23 cellular contexts compared by ENCODE assay signal in genomic region chr12:110754101-110754793, GRCh38. TPM values are rescaled to one million over a fixed set of nuclear protein-coding genes. Genes with fewer than 3 reads are reported as not detected.
A peak's percentile ranks its signal among the peaks of the same experiment; 100 is the strongest.
DNase-seq lines count a peak whose midpoint lies in the region; ATAC-seq and TF ChIP-seq lines count a peak whose summit lies in the region.
"Had no signal": no experiment of that assay in that cellular context is flagged by ENCODE, and none has a peak within 500 bp of the region (broad histone marks: within the 10 kb centered on the region; RNA-seq: fewer than 3 reads in every experiment).

No MANE protein-coding gene starts in this region.

- intact Hi-C loops in heart right ventricle (cut with DNase I), result no loop called here
- intact Hi-C loops in gastrocnemius medialis (cut with DNase I; ENCODE audit: low total_unique reads), result no loop called here

- no peak overlapping the region for H3K27ac Mint-ChIP-seq in chondrocyte (ENCODE audit: unreplicated experiment)
- H3K27ac Mint-ChIP-seq in activated naive CD4-positive, alpha-beta T cell treated with anti-CD3 and anti-CD28 coated beads, Interleukin-2, amount 10 ng/mL, durations not matched to agents 7 days and 5 days, result no peak overlapping the region
- H3K27ac Mint-ChIP-seq: activated CD8-positive, alpha-beta T cell treated with anti-CD3 and anti-CD28 coated beads for 36 hours; activated naive CD8-positive, alpha-beta T cell treated with anti-CD3 and anti-CD28 coated beads for 36 hours; CD4-positive, alpha-beta T cell; H9; stimulated activated naive CD8-positive, alpha-beta T cell treated with anti-CD3 and anti-CD28 coated beads, Interleukin-15, Interleukin-2, amounts not matched to agents 100 ng/mL and 50 ng/mL, for 24 hours had no signal

- no peaks in the 10 kb centered on the region for H3K9me3 ChIP-seq in MG63
- H3K9me3 ChIP-seq in heart right ventricle, result no peaks in the 10 kb centered on the region
- no peaks in the 10 kb centered on the region for H3K9me3 ChIP-seq in gastrocnemius medialis
- H3K9me3 ChIP-seq in BE2C, result no peaks in the 10 kb centered on the region; the same call in 1 of the 2 replicates
- H3K9me3 ChIP-seq: thyroid gland had no signal

- CTCF ChIA-PET in activated naive CD4-positive, alpha-beta T cell treated with anti-CD3 and anti-CD28 coated beads, Interleukin-2, amount 10 ng/mL, durations not matched to agents 7 days and 5 days (lab: Charles Lee), result interaction anchor here (1.6 kb wide), 1 partner anchor 15 kb away, joined by 5 read pairs; no protein-coding TSS in a partner anchor

- TF ChIP-seq POLR2A in gastrocnemius medialis (IDR thresholded peaks at IDR 0.05), result no peak

- no peaks in the 10 kb centered on the region for H3K27me3 Mint-ChIP-seq in chondrocyte (ENCODE audit: low read depth)
- H3K27me3 Mint-ChIP-seq in activated naive CD4-positive, alpha-beta T cell treated with anti-CD3 and anti-CD28 coated beads, Interleukin-2, amount 10 ng/mL, durations not matched to agents 7 days and 5 days, result peaks cover 5% of the 10 kb centered on the region
- H3K27me3 Mint-ChIP-seq: activated CD8-positive, alpha-beta T cell treated with anti-CD3 and anti-CD28 coated beads for 36 hours; activated naive CD8-positive, alpha-beta T cell treated with anti-CD3 and anti-CD28 coated beads for 36 hours; CD4-positive, alpha-beta T cell; stimulated activated naive CD8-positive, alpha-beta T cell treated with anti-CD3 and anti-CD28 coated beads, Interleukin-15, Interleukin-2, amounts not matched to agents 100 ng/mL and 50 ng/mL, for 24 hours had no signal

- H3K36me3 Mint-ChIP-seq in chondrocyte (ENCODE audit: low read depth), result no peaks in the 10 kb centered on the region
- H3K36me3 Mint-ChIP-seq in activated naive CD4-positive, alpha-beta T cell treated with anti-CD3 and anti-CD28 coated beads, Interleukin-2, amount 10 ng/mL, durations not matched to agents 7 days and 5 days, result no peaks in the 10 kb centered on the region
- H3K36me3 Mint-ChIP-seq: activated naive CD8-positive, alpha-beta T cell treated with anti-CD3 and anti-CD28 coated beads for 36 hours had no signal

- peak; percentile 25 for DNase-seq in MG63
- DNase-seq in chondrocyte (ENCODE audit: low spot score), result peak; percentile 6
- DNase-seq in heart right ventricle, result peak in 1 of 2 donors; percentile 75
- peak; percentile 31 to 46 for DNase-seq in gastrocnemius medialis
- DNase-seq in KG1 (lab: John Stamatoyannopoulos, UW), result no peak
- no peak for DNase-seq in activated naive CD4-positive, alpha-beta T cell treated with anti-CD3 and anti-CD28 coated beads, Interleukin-2, amount 10 ng/mL, durations not matched to agents 7 days and 5 days
- DNase-seq in BE2C, result no peak
- DNase-seq: activated CD8-positive, alpha-beta T cell treated with anti-CD3 and anti-CD28 coated beads for 36 hours; activated naive CD8-positive, alpha-beta T cell treated with anti-CD3 and anti-CD28 coated beads for 36 hours; CD4-positive, alpha-beta T cell; central memory CD4-positive, alpha-beta T cell; EL; H9; mesenchymal stem cell; NCI-H1417; NCI-H2081 treated with DMSO at 0.1 percent for 48 hours; NCI-H226; NCI-H82; OCI-M1; thyroid gland had no signal

- H3K4me1 ChIP-seq in heart right ventricle (peaks cover 0 to 19% (median 7%) of the 10 kb centered on the region in 9 donors), gastrocnemius medialis (peaks cover 0 to 4% of the 10 kb centered on the region in 2 donors), BE2C (no peaks in the 10 kb centered on the region)
- H3K4me1 ChIP-seq: thyroid gland had no signal

- H3K4me3 ChIP-seq in MG63 (no peak overlapping the region), heart right ventricle (no peak overlapping the region), gastrocnemius medialis (no peak overlapping the region), BE2C (ENCODE audit: low read depth, low read length) (no peak overlapping the region)
- H3K4me3 ChIP-seq: hepatocyte, thyroid gland had no signal

- H3K36me3 ChIP-seq in MG63 (no peaks in the 10 kb centered on the region), heart right ventricle (no peaks in the 10 kb centered on the region), gastrocnemius medialis (no peaks in the 10 kb centered on the region), BE2C (no peaks in the 10 kb centered on the region)
- H3K36me3 ChIP-seq: thyroid gland had no signal

- 34 to 43% methylated on average over 3 of the region's 3 CpGs for WGBS in heart right ventricle, 2 donors

- H3K27me3 ChIP-seq in MG63, result no peaks in the 10 kb centered on the region
- no peaks in the 10 kb centered on the region for H3K27me3 ChIP-seq in heart right ventricle
- H3K27me3 ChIP-seq in gastrocnemius medialis, result no peaks in the 10 kb centered on the region
- H3K27me3 ChIP-seq in BE2C, result no peaks in the 10 kb centered on the region
- H3K27me3 ChIP-seq: hepatocyte, thyroid gland had no signal

- H3K4me1 Mint-ChIP-seq in chondrocyte (ENCODE audit: low read depth), result peaks cover 3% of the 10 kb centered on the region
- H3K4me1 Mint-ChIP-seq in activated naive CD4-positive, alpha-beta T cell treated with anti-CD3 and anti-CD28 coated beads, Interleukin-2, amount 10 ng/mL, durations not matched to agents 7 days and 5 days, result no peaks in the 10 kb centered on the region

- peak in 7 of 8 donors; percentile 43 to 86 (median 72) for ATAC-seq in heart right ventricle
- ATAC-seq in gastrocnemius medialis, result peak; percentile 36 to 64
- no peak for ATAC-seq in HG02763 (IDR thresholded peaks at IDR 0.05; ENCODE audit: unreplicated experiment)
- ATAC-seq: activated CD8-positive, alpha-beta T cell treated with anti-CD3 and anti-CD28 coated beads for 36 hours had no signal

- no peak overlapping the region for H3K4me3 Mint-ChIP-seq in chondrocyte (ENCODE audit: unreplicated experiment)
- H3K4me3 Mint-ChIP-seq in activated naive CD4-positive, alpha-beta T cell treated with anti-CD3 and anti-CD28 coated beads, Interleukin-2, amount 10 ng/mL, durations not matched to agents 7 days and 5 days, result no peak overlapping the region
- H3K4me3 Mint-ChIP-seq: activated CD8-positive, alpha-beta T cell treated with anti-CD3 and anti-CD28 coated beads for 36 hours; activated naive CD8-positive, alpha-beta T cell treated with anti-CD3 and anti-CD28 coated beads for 36 hours; CD4-positive, alpha-beta T cell; H9; stimulated activated naive CD8-positive, alpha-beta T cell treated with anti-CD3 and anti-CD28 coated beads, Interleukin-15, Interleukin-2, amounts not matched to agents 100 ng/mL and 50 ng/mL, for 24 hours had no signal

- in situ Hi-C loops in gastrocnemius medialis (cut with MboI; ENCODE audit: low sequenced_read_pairs in 4 of 4), result no loop called here

- no peaks in the 10 kb centered on the region for H3K9me3 Mint-ChIP-seq in chondrocyte (ENCODE audit: low read depth)
- no peaks in the 10 kb centered on the region for H3K9me3 Mint-ChIP-seq in activated naive CD4-positive, alpha-beta T cell treated with anti-CD3 and anti-CD28 coated beads, Interleukin-2, amount 10 ng/mL, durations not matched to agents 7 days and 5 days
- H3K9me3 Mint-ChIP-seq: activated CD8-positive, alpha-beta T cell treated with anti-CD3 and anti-CD28 coated beads for 36 hours; activated naive CD8-positive, alpha-beta T cell treated with anti-CD3 and anti-CD28 coated beads for 36 hours; CD4-positive, alpha-beta T cell; H9; stimulated activated naive CD8-positive, alpha-beta T cell treated with anti-CD3 and anti-CD28 coated beads, Interleukin-15, Interleukin-2, amounts not matched to agents 100 ng/mL and 50 ng/mL, for 24 hours had no signal

- TF ChIP-seq CTCF in chondrocyte (IDR thresholded peaks at IDR 0.05) (no peak), heart right ventricle (IDR thresholded peaks at IDR 0.05) (no peak), gastrocnemius medialis (IDR thresholded peaks at IDR 0.05 in 4 of 5, conservative IDR thresholded peaks at IDR 0.05 in 1 of 5) (no peak), BE2C (IDR thresholded peaks at IDR 0.05; ENCODE audit: low read depth, low read length) (no peak)

- peak overlapping the region in 2 of 10 donors; percentile 14 to 33 for H3K27ac ChIP-seq in heart right ventricle
- H3K27ac ChIP-seq in gastrocnemius medialis, result peak overlapping the region in 2 of 4 donors; percentile 20 to 38
- H3K27ac ChIP-seq: hepatocyte, thyroid gland had no signal

RNA-seq across cellular contexts. Expression of gene PPP1CC, which starts 11.6 kb away (rescaled TPM):
- 118 and 155 TPM in 2 replicates for total RNA-seq in MG63 (2014; rRNA removed; shearing (Covaris generic); ENCODE audit: low replicate concordance)
- 71.8 to 91.4 TPM (median 82.5 TPM) in 3 replicates for total RNA-seq in chondrocyte
- 100 to 1,000 TPM; 116 to 248 (median 137) TPM for total RNA-seq in heart right ventricle
- 10 to 100 TPM; 66.0 to 84.2 TPM for polyA plus RNA-seq in heart right ventricle
- 100 to 1,000 TPM in 3 of 4 donors, 10 to 100 TPM in 1; 96.4 to 226 (median 154) TPM for total RNA-seq in gastrocnemius medialis
- 165 TPM for polyA plus RNA-seq in BE2C (2012; ENCODE audit: insufficient read depth, insufficient read length, low read depth)

Comparison
In these comparisons a context has a peak if more than half of its experiments do, and no peak if none do; other contexts are left out.
1. DNase-seq: peak in MG63 (single experiment), chondrocyte (single experiment) and gastrocnemius medialis (2 of 2); none in KG1 (single experiment), activated naive CD4-positive, alpha-beta T cell treated with anti-CD3 and anti-CD28 coated beads, Interleukin-2, amount 10 ng/mL, durations not matched to agents 7 days and 5 days (single experiment) and BE2C (single experiment).